ENCODE assay signal across 15 cellular contexts in genomic region chr3:46586738-46587246, GRCh38. TPM values are rescaled to one million over a fixed set of nuclear protein-coding genes. Genes with fewer than 3 reads are reported as not detected.
DNase-seq lines count a peak whose midpoint lies in the region; ATAC-seq and TF ChIP-seq lines count a peak whose summit lies in the region.
"Had no signal": no experiment of that assay in that cellular context is flagged by ENCODE, and none has a peak within 500 bp of the region (broad histone marks: within the 10 kb centered on the region; RNA-seq: fewer than 3 reads in every experiment).

No MANE protein-coding gene starts in this region.

- H3K4me3 Mint-ChIP-seq in endodermal cell (no peak overlapping the region), HFFc6 (no peak overlapping the region)

- H3K36me3 ChIP-seq in HUES64 (ENCODE audit: insufficient read depth, low read length) (peaks cover 37% of the 10 kb centered on the region), endodermal cell (ENCODE audit: control insufficient read depth, insufficient read depth, low read length) (peaks cover 42% of the 10 kb centered on the region), mucosa of descending colon (ENCODE audit: low read depth) (no peaks in the 10 kb centered on the region), tibial artery (no peaks in the 10 kb centered on the region)
- H3K36me3 ChIP-seq: BLaER1 treated with 17β-estradiol and CSF1 and Interleukin-3, amounts not matched to agents 10 nM and 100 nM had no signal

- peak overlapping the region; percentile 30; the same call in 1 of the 2 replicates for H3K27ac ChIP-seq in HUES64 (ENCODE audit: low read depth, low read length)
- H3K27ac ChIP-seq in endodermal cell (ENCODE audit: low read depth, low read length) = no peak overlapping the region
- no peak overlapping the region for H3K27ac ChIP-seq in tibial artery
- H3K27ac ChIP-seq: BLaER1 treated with 17β-estradiol and CSF1 and Interleukin-3, amounts not matched to agents 10 nM and 100 nM had no signal

- H3K9me3 ChIP-seq in HUES64 (ENCODE audit: insufficient read depth, low read depth, low read length) (peaks cover 10% of the 10 kb centered on the region; the same call in 1 of the 2 replicates), endodermal cell (ENCODE audit: control insufficient read depth, low read length) (peaks cover 46% of the 10 kb centered on the region), mucosa of descending colon (no peaks in the 10 kb centered on the region), tibial artery (no peaks in the 10 kb centered on the region)

- H3K9me3 Mint-ChIP-seq in endodermal cell (peaks cover 56% of the 10 kb centered on the region), HFFc6 (peaks cover 4% of the 10 kb centered on the region; the same call in 1 of the 2 replicates)

- intact Hi-C loops in mucosa of descending colon (cut with DNase I, micrococcal nuclease) (no loop called here), tibial artery (cut with DNase I; ENCODE audit: low total_unique reads) (no loop called here)

- DNase-seq in endodermal cell (peak; percentile 72), mucosa of descending colon (no peak), NCI-H1436 (lab: John Stamatoyannopoulos, UW) (no peak), HFFc6 (no peak), tibial artery (no peak)
- DNase-seq: DMS153, HCEC 1CT, NCI-H1048, NCI-H2107, PC-3 had no signal

- peak overlapping the region; percentile 49 for H3K27ac Mint-ChIP-seq in endodermal cell
- H3K27ac Mint-ChIP-seq in HFFc6 = no peak overlapping the region

- H3K4me3 ChIP-seq in HUES64 (ENCODE audit: low read length) (no peak overlapping the region), endodermal cell (ENCODE audit: low read length) (no peak overlapping the region), mucosa of descending colon (no peak overlapping the region), tibial artery (no peak overlapping the region)
- H3K4me3 ChIP-seq: BLaER1 treated with 17β-estradiol and CSF1 and Interleukin-3, amounts not matched to agents 10 nM and 100 nM had no signal

- H3K4me1 Mint-ChIP-seq in endodermal cell = peaks cover 29% of the 10 kb centered on the region
- H3K4me1 Mint-ChIP-seq in HFFc6 (ENCODE audit: low read depth) = no peaks in the 10 kb centered on the region

- H3K27me3 Mint-ChIP-seq in endodermal cell (ENCODE audit: insufficient read depth) (peaks cover 7% of the 10 kb centered on the region), HFFc6 (ENCODE audit: insufficient read depth) (peaks cover 47% of the 10 kb centered on the region)

- 83% methylated on average over 6 of the region's 6 CpGs for WGBS in HUES64
- WGBS in endodermal cell (ENCODE audit: insufficient coverage in 1 of 2, insufficient read length in 1 of 2), 2 experiments = 77 to 79% methylated on average over 4 to 6 of the region's 6 CpGs

- H3K9ac ChIP-seq in HUES64 (ENCODE audit: low read depth, low read length) (no peak overlapping the region), endodermal cell (ENCODE audit: extremely low read depth, low read length, poor library complexity, severe bottlenecking) (no peak overlapping the region)
- H3K9ac ChIP-seq: BLaER1 treated with 17β-estradiol and CSF1 and Interleukin-3, amounts not matched to agents 10 nM and 100 nM had no signal

- H3K27me3 ChIP-seq in HUES64 (ENCODE audit: insufficient read depth, low read length) (no peaks in the 10 kb centered on the region), endodermal cell (ENCODE audit: control insufficient read depth, insufficient read depth, low read length, poor library complexity, severe bottlenecking) (no peaks in the 10 kb centered on the region), tibial artery (no peaks in the 10 kb centered on the region)
- H3K27me3 ChIP-seq: BLaER1 treated with 17β-estradiol and CSF1 and Interleukin-3, amounts not matched to agents 10 nM and 100 nM had no signal

- peaks cover 60% of the 10 kb centered on the region for H3K36me3 Mint-ChIP-seq in endodermal cell (ENCODE audit: low read depth)
- H3K36me3 Mint-ChIP-seq in HFFc6 (ENCODE audit: low read depth) = no peaks in the 10 kb centered on the region

- peak; percentile 61 for ATAC-seq in mucosa of descending colon
- ATAC-seq in GM18861 (IDR thresholded peaks at IDR 0.05; ENCODE audit: unreplicated experiment) = no peak
- ATAC-seq: PC-3 had no signal

- peaks cover 5% of the 10 kb centered on the region; the same call in 1 of the 2 replicates for H3K4me1 ChIP-seq in HUES64 (ENCODE audit: insufficient read depth, low read length)
- peaks cover 5% of the 10 kb centered on the region for H3K4me1 ChIP-seq in endodermal cell (ENCODE audit: control insufficient read depth, insufficient read depth, low read length)
- H3K4me1 ChIP-seq in mucosa of descending colon (ENCODE audit: low read depth) = peaks cover 2% of the 10 kb centered on the region
- no peaks in the 10 kb centered on the region for H3K4me1 ChIP-seq in tibial artery
- H3K4me1 ChIP-seq: BLaER1 treated with 17β-estradiol and CSF1 and Interleukin-3, amounts not matched to agents 10 nM and 100 nM had no signal

- TF ChIP-seq CTCF in endodermal cell (conservative IDR thresholded peaks at IDR 0.05) = no peak
- no peak for TF ChIP-seq CTCF in mucosa of descending colon (IDR thresholded peaks at IDR 0.05)
- no peak for TF ChIP-seq CTCF in HFFc6 (IDR thresholded peaks at IDR 0.05)
- no peak for TF ChIP-seq CTCF in tibial artery (IDR thresholded peaks at IDR 0.05)

RNA-seq across cellular contexts. Expression of gene LRRC2, which starts 20.7 kb away (rescaled TPM):
- polyA plus RNA-seq in HUES64 (2013, experiment 1 of 2) = 2.2 TPM
- 1.4 TPM for polyA plus RNA-seq in HUES64 (2013, experiment 2 of 2)
- total RNA-seq in endodermal cell = 10 to 100 TPM in 1 of 2 donors, 1 to 10 TPM in 1; 8.9 to 10.2 TPM
- polyA plus RNA-seq in endodermal cell (2013, experiment 1 of 2) = 1.1 TPM
- polyA plus RNA-seq in endodermal cell (2013, experiment 2 of 2) = 0.70 TPM
- total RNA-seq in mucosa of descending colon = 1 to 10 TPM; 1.8 to 2.8 (median 2.5) TPM
- under 1 TPM; 0.19 to 0.56 (median 0.37) TPM for total RNA-seq in HFFc6 (2021; fragmentation: NEBNext Ultra II Directional; extraction: Animal tissue kit (Norgen Biotek cat#: 25700))

RNA-seq across cellular contexts. Expression of gene FAM240A, which starts 25.5 kb away (rescaled TPM):
- not detected for polyA plus RNA-seq in HUES64 (2013, experiment 1 of 2)
- not detected for polyA plus RNA-seq in HUES64 (2013, experiment 2 of 2)
- total RNA-seq in endodermal cell = not detected
- not detected for polyA plus RNA-seq in endodermal cell (2013, experiment 1 of 2)
- not detected for polyA plus RNA-seq in endodermal cell (2013, experiment 2 of 2)
- not detected for total RNA-seq in mucosa of descending colon
- not detected for total RNA-seq in HFFc6 (2021; fragmentation: NEBNext Ultra II Directional; extraction: Animal tissue kit (Norgen Biotek cat#: 25700))
- total RNA-seq: HT-29, M059J, PC-3 had no signal
